Comparison of ENCODE assay signal across 8 cellular contexts in genomic region chr11:44036811-44037657, GRCh38. TPM values are rescaled to one million over a fixed set of nuclear protein-coding genes. Genes with fewer than 3 reads are reported as not detected.
DNase-seq lines count a peak whose midpoint lies in the region; ATAC-seq and TF ChIP-seq lines count a peak whose summit lies in the region.

No MANE protein-coding gene starts in this region.

- H3K9me3 ChIP-seq in NT2/D1 (ENCODE audit: insufficient read depth, low read length) (peaks cover 16% of the 10 kb centered on the region), prostate gland (no peaks in the 10 kb centered on the region)

- TF ChIP-seq RAD21 in Ishikawa (IDR thresholded peaks at IDR 0.05; ENCODE audit: low read depth) = peak; percentile 92

- H3K4me3 ChIP-seq in NT2/D1 (ENCODE audit: insufficient read length, low read depth) (no peak overlapping the region), prostate gland (no peak overlapping the region)

- TF ChIP-seq EP300 in Ishikawa (IDR thresholded peaks at IDR 0.05; ENCODE audit: borderline replicate concordance) = no peak

- 16% methylated on average over 12 of the region's 12 CpGs for WGBS in prostate gland

- peak overlapping the region; percentile 42 for H3K9ac ChIP-seq in NT2/D1 (ENCODE audit: insufficient read length, low read depth)

- TF ChIP-seq POLR2A in prostate gland (IDR thresholded peaks at IDR 0.05) = no peak

- intact Hi-C loops in left cardiac atrium (cut with DNase I) (loop anchor here in 1 of 2 donors (1.0 to 2.0 kb wide), 2 partner anchors 92 to 147 kb away; no protein-coding TSS in a partner anchor), prostate gland (cut with DNase I) (loop anchor here (2.0 to 5.0 kb wide), 3 partner anchors 50 to 146 kb away; no protein-coding TSS in a partner anchor)

- TF ChIP-seq CTCF in prostate gland (IDR thresholded peaks at IDR 0.05) = peak; percentile 40 to 72 (median 58)

- H3K4me1 ChIP-seq in NT2/D1 (ENCODE audit: insufficient read depth, insufficient read length) (peaks cover 12% of the 10 kb centered on the region), prostate gland (replicated peaks) (no peaks in the 10 kb centered on the region)

- H3K27me3 ChIP-seq in NT2/D1 (ENCODE audit: insufficient read depth, insufficient read length) = peaks cover 2% of the 10 kb centered on the region
- no peaks in the 10 kb centered on the region for H3K27me3 ChIP-seq in prostate gland (replicated peaks; ENCODE audit: insufficient read depth)

- H3K36me3 ChIP-seq in NT2/D1 (ENCODE audit: insufficient read depth, insufficient read length, low read length) (no peaks in the 10 kb centered on the region), prostate gland (no peaks in the 10 kb centered on the region)

- peak; percentile 69 for DNase-seq in COLO829 (ENCODE audit: low spot score)
- DNase-seq in NT2/D1 (ENCODE audit: low read depth, low spot score) = peak; percentile 77
- peak; percentile 86 for DNase-seq in left cardiac atrium
- peak; percentile 39 for DNase-seq in prostate gland (ENCODE audit: low spot score)

- H3K27ac ChIP-seq in angular gyrus (ENCODE audit: low read depth, low read length) = peak overlapping the region; percentile 17
- H3K27ac ChIP-seq in prostate gland = no peak overlapping the region

- ATAC-seq in GM19452 (IDR thresholded peaks at IDR 0.05; ENCODE audit: unreplicated experiment) (peak; percentile 72), left cardiac atrium (peak; percentile 93 to 94), GM19324 (IDR thresholded peaks at IDR 0.05; ENCODE audit: low FRiP score, unreplicated experiment) (no peak)

TF ChIP-seq in Ishikawa, 13 proteins besides CTCF, POLR2A, EP300 and RAD21:
- TF ChIP-seq MAX (IDR thresholded peaks at IDR 0.05) (no peak), CREB1 (IDR thresholded peaks at IDR 0.05; ENCODE audit: low read depth) (no peak), TEAD4 (IDR thresholded peaks at IDR 0.05) (no peak)
TF ChIP-seq in Ishikawa: peak in this region for 0.

RNA-seq across cellular contexts. Expression of gene ACCSL, which starts 10.7 kb away (rescaled TPM):
- not detected for total RNA-seq in left cardiac atrium
- total RNA-seq in prostate gland = not detected

RNA-seq across cellular contexts. Expression of gene ACCS, which starts 29.0 kb away (rescaled TPM):
- 1 to 10 TPM; 8.5 to 9.1 TPM for total RNA-seq in left cardiac atrium
- 10 to 100 TPM; 18.2 to 31.8 TPM for total RNA-seq in prostate gland

RNA-seq across cellular contexts. Expression of gene EXT2, which starts 58.4 kb away (rescaled TPM):
- 10 to 100 TPM; 33.7 to 34.6 TPM for total RNA-seq in left cardiac atrium
- 10 to 100 TPM; 76.5 to 96.7 TPM for total RNA-seq in prostate gland
